Comparison of ENCODE assay signal across 19 cellular contexts in genomic region chrX:24200133-24200532, GRCh38. TPM values are rescaled to one million over a fixed set of nuclear protein-coding genes. Genes with fewer than 3 reads are reported as not detected.
DNase-seq lines count a peak whose midpoint lies in the region; ATAC-seq and TF ChIP-seq lines count a peak whose summit lies in the region.
"Had no signal": no experiment of that assay in that cellular context is flagged by ENCODE, and none has a peak within 500 bp of the region (broad histone marks: within the 10 kb centered on the region; RNA-seq: fewer than 3 reads in every experiment).

No MANE protein-coding gene starts in this region.

- no peaks in the 10 kb centered on the region for H3K27me3 Mint-ChIP-seq in CD4-positive, alpha-beta T cell
- H3K27me3 Mint-ChIP-seq in activated naive CD8-positive, alpha-beta T cell treated with anti-CD3 and anti-CD28 coated beads, Interleukin-2, amount 10 ng/mL, durations not matched to agents 7 days and 5 days, result no peaks in the 10 kb centered on the region
- H3K27me3 Mint-ChIP-seq in naive B cell, result no peaks in the 10 kb centered on the region
- H3K27me3 Mint-ChIP-seq: activated CD8-positive, alpha-beta memory T cell treated with anti-CD3 and anti-CD28 coated beads, Interleukin-2, amount 10 ng/mL, durations not matched to agents 7 days and 5 days had no signal

- no peak for DNase-seq in CD4-positive, alpha-beta T cell
- DNase-seq in GM12865 (ENCODE audit: low read depth), result peak; percentile 3
- no peak for DNase-seq in activated naive CD8-positive, alpha-beta T cell treated with anti-CD3 and anti-CD28 coated beads, Interleukin-2, amount 10 ng/mL, durations not matched to agents 7 days and 5 days
- DNase-seq in naive B cell, result no peak
- DNase-seq: activated CD8-positive, alpha-beta memory T cell treated with anti-CD3 and anti-CD28 coated beads, Interleukin-2, amount 10 ng/mL, durations not matched to agents 7 days and 5 days; C1 segment of cervical spinal cord; colonic mucosa; erythroblast; head of caudate nucleus; kidney; midbrain; NCI-H1417 treated with DMSO at 0.1 percent for 48 hours; NCI-H345; SIG-M5; substantia nigra had no signal

- no peak for ATAC-seq in CD4-positive, alpha-beta T cell (ENCODE audit: poor library complexity)
- no peak for ATAC-seq in activated naive CD8-positive, alpha-beta T cell treated with anti-CD3 and anti-CD28 coated beads, Interleukin-2, amount 10 ng/mL, durations not matched to agents 7 days and 5 days (ENCODE audit: low read depth)
- no peak for ATAC-seq in naive B cell (ENCODE audit: low read depth in 2 of 2)
- no peak for ATAC-seq in HG03045 (IDR thresholded peaks at IDR 0.05; ENCODE audit: unreplicated experiment)
- ATAC-seq in HG03025 (IDR thresholded peaks at IDR 0.05; ENCODE audit: low FRiP score, unreplicated experiment), result no peak
- no peak for ATAC-seq in HG03342 (IDR thresholded peaks at IDR 0.05; ENCODE audit: unreplicated experiment)
- ATAC-seq: activated CD8-positive, alpha-beta memory T cell treated with anti-CD3 and anti-CD28 coated beads, Interleukin-2, amount 10 ng/mL, durations not matched to agents 7 days and 5 days; HCT116 had no signal

- no peaks in the 10 kb centered on the region for H3K9me3 ChIP-seq in CD4-positive, alpha-beta T cell (ENCODE audit: control insufficient read depth, low read length)
- H3K9me3 ChIP-seq: colonic mucosa had no signal

- H3K4me3 Mint-ChIP-seq in CD4-positive, alpha-beta T cell, result peak overlapping the region; percentile 3
- H3K4me3 Mint-ChIP-seq in activated naive CD8-positive, alpha-beta T cell treated with anti-CD3 and anti-CD28 coated beads, Interleukin-2, amount 10 ng/mL, durations not matched to agents 7 days and 5 days, result no peak overlapping the region
- H3K4me3 Mint-ChIP-seq in naive B cell, result no peak overlapping the region
- H3K4me3 Mint-ChIP-seq: activated CD8-positive, alpha-beta memory T cell treated with anti-CD3 and anti-CD28 coated beads, Interleukin-2, amount 10 ng/mL, durations not matched to agents 7 days and 5 days had no signal

- H3K27ac Mint-ChIP-seq in CD4-positive, alpha-beta T cell, result peak overlapping the region; percentile 76
- peak overlapping the region; percentile 59 for H3K27ac Mint-ChIP-seq in activated naive CD8-positive, alpha-beta T cell treated with anti-CD3 and anti-CD28 coated beads, Interleukin-2, amount 10 ng/mL, durations not matched to agents 7 days and 5 days
- peak overlapping the region; percentile 4 to 87 (median 30) for H3K27ac Mint-ChIP-seq in naive B cell
- H3K27ac Mint-ChIP-seq: activated CD8-positive, alpha-beta memory T cell treated with anti-CD3 and anti-CD28 coated beads, Interleukin-2, amount 10 ng/mL, durations not matched to agents 7 days and 5 days had no signal

- CTCF ChIA-PET in CD4-positive, alpha-beta T cell (lab: Charles Lee), result no interaction called here

- POLR2A ChIA-PET in CD4-positive, alpha-beta T cell (lab: Charles Lee), result no interaction called here
- POLR2A ChIA-PET in activated naive CD8-positive, alpha-beta T cell treated with anti-CD3 and anti-CD28 coated beads, Interleukin-2, amount 10 ng/mL, durations not matched to agents 7 days and 5 days (lab: Charles Lee), result no interaction called here

- H3K9me3 Mint-ChIP-seq in CD4-positive, alpha-beta T cell, result no peaks in the 10 kb centered on the region
- H3K9me3 Mint-ChIP-seq in activated naive CD8-positive, alpha-beta T cell treated with anti-CD3 and anti-CD28 coated beads, Interleukin-2, amount 10 ng/mL, durations not matched to agents 7 days and 5 days, result no peaks in the 10 kb centered on the region
- H3K9me3 Mint-ChIP-seq in naive B cell, result no peaks in the 10 kb centered on the region

- intact Hi-C loops in CD4-positive, alpha-beta T cell (cut with DNase I, micrococcal nuclease), result loop anchor here in 1 of 2 experiments (10.0 kb wide), 1 partner anchor 45 kb away; no protein-coding TSS in a partner anchor

- no peak overlapping the region for H3K27ac ChIP-seq in CD4-positive, alpha-beta T cell (ENCODE audit: low read depth, low read length)
- H3K27ac ChIP-seq: colonic mucosa had no signal

- no peak for TF ChIP-seq CTCF in CD4-positive, alpha-beta T cell (IDR thresholded peaks at IDR 0.05)
- TF ChIP-seq CTCF in GM12865 (IDR thresholded peaks at IDR 0.05; ENCODE audit: insufficient read depth, low read depth, low read length, missing control alignments), result no peak

- peaks cover 49% of the 10 kb centered on the region for H3K36me3 Mint-ChIP-seq in CD4-positive, alpha-beta T cell (ENCODE audit: low read depth)
- H3K36me3 Mint-ChIP-seq in activated naive CD8-positive, alpha-beta T cell treated with anti-CD3 and anti-CD28 coated beads, Interleukin-2, amount 10 ng/mL, durations not matched to agents 7 days and 5 days, result peaks cover 23% of the 10 kb centered on the region
- peaks cover 17 to 27% of the 10 kb centered on the region in 2 donors for H3K36me3 Mint-ChIP-seq in naive B cell

- no peak overlapping the region for H3K4me3 ChIP-seq in GM12865 (ENCODE audit: low read depth, low read length)
- H3K4me3 ChIP-seq: colonic mucosa had no signal

- H3K27me3 ChIP-seq in CD4-positive, alpha-beta T cell (ENCODE audit: control insufficient read depth, insufficient read depth, low read length), result no peaks in the 10 kb centered on the region
- H3K27me3 ChIP-seq: colonic mucosa had no signal

- peaks cover 69% of the 10 kb centered on the region for H3K4me1 Mint-ChIP-seq in CD4-positive, alpha-beta T cell (ENCODE audit: low read depth)
- H3K4me1 Mint-ChIP-seq in activated naive CD8-positive, alpha-beta T cell treated with anti-CD3 and anti-CD28 coated beads, Interleukin-2, amount 10 ng/mL, durations not matched to agents 7 days and 5 days, result peaks cover 17% of the 10 kb centered on the region
- peaks cover 38 to 60% (median 46%) of the 10 kb centered on the region in 3 donors for H3K4me1 Mint-ChIP-seq in naive B cell

RNA-seq across cellular contexts. Expression of gene ZFX, which starts 50.6 kb away (rescaled TPM):
- total RNA-seq in CD4-positive, alpha-beta T cell, result 10 to 100 TPM; 44.2 to 50.1 TPM
- total RNA-seq in activated naive CD8-positive, alpha-beta T cell treated with anti-CD3 and anti-CD28 coated beads, Interleukin-2, amount 10 ng/mL, durations not matched to agents 7 days and 5 days, result 10 to 100 TPM; 46.8 to 51.8 TPM
- 10 to 100 TPM; 29.2 to 66.7 (median 57.8) TPM for polyA plus RNA-seq in naive B cell (ENCODE audit: low read depth in 6 of 6)
